Comparison of ENCODE assay signal across 34 cellular contexts in the genomic region with DNA sequence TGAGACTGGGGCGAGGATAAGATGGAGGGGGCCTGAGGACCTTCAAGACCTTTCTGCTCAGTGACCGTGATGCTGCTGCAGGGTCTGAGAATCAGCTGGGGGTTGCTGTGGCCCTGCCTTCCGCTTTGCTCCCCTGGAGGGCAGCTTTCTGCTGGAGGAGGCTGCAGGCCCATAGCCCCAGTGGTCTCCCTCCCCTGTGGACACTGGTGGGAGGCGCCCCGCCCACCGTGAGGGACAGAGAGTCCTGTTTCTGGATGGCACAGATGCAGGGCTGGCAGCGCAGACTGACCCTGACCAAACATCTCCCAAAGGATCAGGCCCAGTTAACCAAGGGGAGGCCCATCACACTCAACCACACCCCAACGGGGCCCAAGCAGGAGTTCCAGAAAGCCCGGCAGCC.
"Had no signal": no experiment of that assay in that cellular context is flagged by ENCODE, and none has a peak within 500 bp of the region (broad histone marks: within the 10 kb centered on the region; RNA-seq: fewer than 3 reads in every experiment).

No MANE protein-coding gene starts in this region.

- H3K9me3 Mint-ChIP-seq: activated T-cell treated with anti-CD3 and anti-CD28 coated beads, Interleukin-2, amount 50 U/mL, for 24 hours; activated T-helper 17 cell treated with anti-CD3 and anti-CD28 coated beads, Interleukin-2, amount 50 U/mL, for 72 hours; mesothelial cell of epicardium; naive B cell; nephron progenitor cell; stimulated activated effector memory CD8-positive, alpha-beta T cell treated with anti-CD3 and anti-CD28 coated beads, Interleukin-12 subunit alpha, Interleukin-12 subunit beta, amount 100 ng/mL, for 72 hours; stimulated activated naive CD8-positive, alpha-beta T cell treated with anti-CD3 and anti-CD28 coated beads, Interleukin-15, amount 100 ng/mL, for 72 hours; T-helper 2 cell treated with Interferon-gamma antibody and Interleukin-4, amounts not matched to agents 5 μg/mL and 100 μg/mL, for 36 hours had no signal

- H3K4me2 ChIP-seq: hepatocyte had no signal

- DNase-seq: activated CD4-positive, alpha-beta T cell treated with anti-CD3 and anti-CD28 coated beads for 4 hours; activated CD4-positive, alpha-beta T cell treated with anti-CD3 and anti-CD28 coated beads, Interleukin-2, amount 50 U/mL, for 4 hours; activated CD4-positive, CD25-positive, alpha-beta regulatory T cell; activated CD8-positive, alpha-beta memory T cell treated with anti-CD3 and anti-CD28 coated beads, Interleukin-2, amount 50 U/mL, for 4 hours; activated gamma-delta T cell treated with Interleukin-2 at 50 U/mL for 16 hours; activated naive CD4-positive, alpha-beta T cell treated with anti-CD3 and anti-CD28 coated beads, Interleukin-2, amount 50 U/mL, for 16 hours; activated T-cell treated with anti-CD3 and anti-CD28 coated beads, Interleukin-2, amount 50 U/mL, for 24 hours; body of pancreas; cerebellar nuclear complex; colonic mucosa; effector memory CD4-positive, alpha-beta T cell; gastrocnemius medialis; islet precursor cell; left ventricle myocardium superior; naive B cell; nephron progenitor cell; retina; stimulated activated CD4-positive, alpha-beta T cell treated with anti-CD3 and anti-CD28 coated beads, Interleukin-12 subunit alpha, Interleukin-12 subunit beta, amount 100 ng/mL, for 4 hours; stimulated activated CD4-positive, alpha-beta T cell treated with anti-CD3 and anti-CD28 coated beads, Interleukin-4, amount 100 ng/mL, for 24 hours; stimulated activated naive CD8-positive, alpha-beta T cell treated with anti-CD3 and anti-CD28 coated beads, Interleukin-15, amount 100 ng/mL, for 72 hours; T-helper 1 cell had no signal

- H3K4me1 Mint-ChIP-seq: activated T-helper 17 cell treated with anti-CD3 and anti-CD28 coated beads, Interleukin-2, amount 50 U/mL, for 72 hours; naive B cell; stimulated activated naive CD8-positive, alpha-beta T cell treated with anti-CD3 and anti-CD28 coated beads, Interleukin-15, amount 100 ng/mL, for 72 hours had no signal

- H2AFZ ChIP-seq: hepatocyte had no signal

- H3K27me3 Mint-ChIP-seq: activated T-cell treated with anti-CD3 and anti-CD28 coated beads, Interleukin-2, amount 50 U/mL, for 24 hours; activated T-helper 17 cell treated with anti-CD3 and anti-CD28 coated beads, Interleukin-2, amount 50 U/mL, for 72 hours had no signal

- H3K36me3 ChIP-seq: cardiac muscle cell, colonic mucosa, gastrocnemius medialis, pancreas, prostate gland, thyroid gland, upper lobe of left lung, vagina had no signal

- H3K27ac Mint-ChIP-seq: activated T-cell treated with anti-CD3 and anti-CD28 coated beads, Interleukin-2, amount 50 U/mL, for 24 hours; activated T-helper 17 cell treated with anti-CD3 and anti-CD28 coated beads, Interleukin-2, amount 50 U/mL, for 72 hours; mesothelial cell of epicardium; nephron progenitor cell; stimulated activated naive CD8-positive, alpha-beta T cell treated with anti-CD3 and anti-CD28 coated beads, Interleukin-15, amount 100 ng/mL, for 72 hours; T-helper 2 cell treated with Interferon-gamma antibody and Interleukin-4, amounts not matched to agents 5 μg/mL and 100 μg/mL, for 36 hours had no signal

- H3K4me1 ChIP-seq: body of pancreas, colonic mucosa, pancreas, prostate gland, upper lobe of left lung, vagina had no signal

- H3K36me3 Mint-ChIP-seq: mesothelial cell of epicardium; naive B cell; stimulated activated effector memory CD8-positive, alpha-beta T cell treated with anti-CD3 and anti-CD28 coated beads, Interleukin-12 subunit alpha, Interleukin-12 subunit beta, amount 100 ng/mL, for 72 hours had no signal

- H3K27ac ChIP-seq: body of pancreas, cardiac muscle cell, colonic mucosa, gastrocnemius medialis, hepatocyte, pancreas, prostate gland, skin epidermis, upper lobe of left lung, vagina had no signal

- H3K79me2 ChIP-seq: hepatocyte had no signal

- H3K4me3 ChIP-seq: body of pancreas, cardiac muscle cell, colonic mucosa, gastrocnemius medialis, hepatocyte, pancreas, prostate gland, skin epidermis, thyroid gland, upper lobe of left lung, vagina had no signal

- H3K4me3 Mint-ChIP-seq: activated T-cell treated with anti-CD3 and anti-CD28 coated beads, Interleukin-2, amount 50 U/mL, for 24 hours; activated T-helper 17 cell treated with anti-CD3 and anti-CD28 coated beads, Interleukin-2, amount 50 U/mL, for 72 hours; mesothelial cell of epicardium; nephron progenitor cell; stimulated activated effector memory CD8-positive, alpha-beta T cell treated with anti-CD3 and anti-CD28 coated beads, Interleukin-12 subunit alpha, Interleukin-12 subunit beta, amount 100 ng/mL, for 72 hours; stimulated activated naive CD8-positive, alpha-beta T cell treated with anti-CD3 and anti-CD28 coated beads, Interleukin-15, amount 100 ng/mL, for 72 hours; T-helper 2 cell treated with Interferon-gamma antibody and Interleukin-4, amounts not matched to agents 5 μg/mL and 100 μg/mL, for 36 hours had no signal

- H3K9me3 ChIP-seq: body of pancreas, colonic mucosa, gastrocnemius medialis, pancreas, prostate gland, thyroid gland, upper lobe of left lung, vagina had no signal

- H3K27me3 ChIP-seq: body of pancreas, cardiac muscle cell, colonic mucosa, dorsolateral prefrontal cortex, gastrocnemius medialis, hepatocyte, pancreas, thyroid gland, upper lobe of left lung, vagina had no signal

- ATAC-seq: activated T-helper 17 cell treated with anti-CD3 and anti-CD28 coated beads, Interleukin-2, amount 50 U/mL, for 72 hours; body of pancreas; gastrocnemius medialis; left ventricle myocardium superior; pancreas; stimulated activated effector memory CD8-positive, alpha-beta T cell treated with anti-CD3 and anti-CD28 coated beads, Interleukin-12 subunit alpha, Interleukin-12 subunit beta, amount 100 ng/mL, for 72 hours; stimulated activated naive CD8-positive, alpha-beta T cell treated with anti-CD3 and anti-CD28 coated beads, Interleukin-15, amount 100 ng/mL, for 72 hours had no signal
